26 cellular contexts compared by ENCODE assay signal in genomic region chr9:7289773-7290172, GRCh38.
DNase-seq lines count a peak whose midpoint lies in the region; ATAC-seq and TF ChIP-seq lines count a peak whose summit lies in the region.
"Had no signal": no experiment of that assay in that cellular context is flagged by ENCODE, and none has a peak within 500 bp of the region (broad histone marks: within the 10 kb centered on the region; RNA-seq: fewer than 3 reads in every experiment).

No MANE protein-coding gene starts in this region.

- DNase-seq in foreskin fibroblast, result no peak
- no peak for DNase-seq in activated effector memory CD4-positive, alpha-beta T cell treated with Interleukin-2 at 50 U/mL for 16 hours
- DNase-seq in amygdala (lab: John Stamatoyannopoulos, UW), result no peak
- DNase-seq: activated naive CD4-positive, alpha-beta T cell treated with anti-CD3 and anti-CD28 coated beads, Interleukin-2, amount 50 U/mL, for 16 hours; activated T-cell treated with anti-CD3 and anti-CD28 coated beads, Interleukin-2, amount 50 U/mL, for 72 hours; aorta; caudate nucleus; dermis blood vessel endothelial cell; DMS 273 treated with DMSO at 0.1 percent for 48 hours; heart left ventricle; HFFc6; KG1; NCI-H1694 treated with DMSO at 0.1 percent for 48 hours; NCI-H748 treated with DMSO at 0.1 percent for 48 hours; nephron progenitor cell; posterior cingulate gyrus; SIG-M5; stimulated activated CD4-positive, alpha-beta T cell treated with anti-CD3 and anti-CD28 coated beads, Interleukin-1b, Interleukin-23, amount 100 ng/mL, for 48 hours; stimulated activated naive CD8-positive, alpha-beta T cell treated with anti-CD3 and anti-CD28 coated beads, Interleukin-15, Interleukin-2, amounts not matched to agents 100 U/mL and 50 U/mL, for 24 hours; T-cell had no signal

- TF ChIP-seq CTCF in foreskin fibroblast (IDR thresholded peaks at IDR 0.05; ENCODE audit: low read depth, low read length), result no peak

- no peak overlapping the region for H3K4me3 ChIP-seq in foreskin fibroblast (ENCODE audit: low read depth in 1 of 2, low read length in 2 of 2)
- H3K4me3 ChIP-seq: heart left ventricle, tibial nerve had no signal

- peak; percentile 50 for ATAC-seq in GM18519 (IDR thresholded peaks at IDR 0.05; ENCODE audit: low FRiP score, unreplicated experiment)
- ATAC-seq in GM21360 (IDR thresholded peaks at IDR 0.05; ENCODE audit: unreplicated experiment), result peak; percentile 67
- peak; percentile 75 for ATAC-seq in HG02870 (IDR thresholded peaks at IDR 0.05; ENCODE audit: unreplicated experiment)
- peak; percentile 52 for ATAC-seq in HG03558 (IDR thresholded peaks at IDR 0.05; ENCODE audit: extremely low read depth, unreplicated experiment)
- ATAC-seq in HG02970 (IDR thresholded peaks at IDR 0.05; ENCODE audit: low FRiP score, unreplicated experiment), result no peak
- ATAC-seq: activated T-cell treated with anti-CD3 and anti-CD28 coated beads, Interleukin-2, amount 50 U/mL, for 72 hours; heart left ventricle; stimulated activated naive CD8-positive, alpha-beta T cell treated with anti-CD3 and anti-CD28 coated beads, Interleukin-15, Interleukin-2, amounts not matched to agents 100 U/mL and 50 U/mL, for 24 hours; T-cell had no signal
